ENCODE assay signal across 8 cellular contexts in genomic region chr6:136921936-136922679, GRCh38. TPM values are rescaled to one million over a fixed set of nuclear protein-coding genes. Genes with fewer than 3 reads are reported as not detected.
DNase-seq lines count a peak whose midpoint lies in the region; ATAC-seq, FAIRE-seq and TF ChIP-seq lines count a peak whose summit lies in the region.

SLC35D3 (plus strand) TSS chr6:136922301; CDS start chr6:136922429, 128 bp downstream.

- no peak within 1 kb of the TSS for H4K5ac ChIP-seq in IMR-90 (ENCODE audit: low read depth, low read length)

- H3K36me3 Mint-ChIP-seq in activated CD8-positive, alpha-beta T cell treated with anti-CD3 and anti-CD28 coated beads, Interleukin-2, amount 10 ng/mL, durations not matched to agents 7 days and 5 days (ENCODE audit: low read depth) = no peaks in the 10 kb centered on the region

- H3K4me1 ChIP-seq in IMR-90 (ENCODE audit: control insufficient read depth, insufficient read depth, low read length) = no peaks in the 10 kb centered on the region; the same call in 1 of the 2 replicates
- H3K4me1 ChIP-seq in neutrophil (ENCODE audit: control insufficient read depth in 1 of 2, insufficient read depth in 1 of 2, low read depth in 1 of 2, low read length in 1 of 2) = peaks cover 33 to 42% of the 10 kb centered on the region in 2 experiments

- H3K9me3 ChIP-seq in IMR-90 (ENCODE audit: control insufficient read depth, insufficient read depth, low read length) (no peaks in the 10 kb centered on the region), neutrophil (no peaks in the 10 kb centered on the region)

- no peak within 1 kb of the TSS for H3K23ac ChIP-seq in IMR-90 (ENCODE audit: low read depth, low read length)

- H3K36me3 ChIP-seq in IMR-90 (ENCODE audit: control insufficient read depth, insufficient read depth, low read length) (no peaks in the 10 kb centered on the region), neutrophil (no peaks in the 10 kb centered on the region)

- dilution Hi-C loops in IMR-90 (cut with HindIII; ENCODE audit: low sequenced_read_pairs, unreplicated experiment) = no loop called here

- no TSS peak for BruUV-seq in IMR-90 (replicated peaks; lab: Mats Ljungman, UMichigan)

- no peak within 1 kb of the TSS for H3K27ac Mint-ChIP-seq in activated CD8-positive, alpha-beta T cell treated with anti-CD3 and anti-CD28 coated beads, Interleukin-2, amount 10 ng/mL, durations not matched to agents 7 days and 5 days

- peaks cover 28% of the 10 kb centered on the region for H3K4me1 Mint-ChIP-seq in activated CD8-positive, alpha-beta T cell treated with anti-CD3 and anti-CD28 coated beads, Interleukin-2, amount 10 ng/mL, durations not matched to agents 7 days and 5 days (ENCODE audit: low read depth)

- H3K27me3 ChIP-seq in IMR-90 (ENCODE audit: control insufficient read depth, insufficient read depth, low read length) (peaks cover 48% of the 10 kb centered on the region), neutrophil (peaks cover 97% of the 10 kb centered on the region)

- no peak within 1 kb of the TSS for H4K91ac ChIP-seq in IMR-90 (ENCODE audit: insufficient read depth, low read depth, low read length)

- POLR2A ChIA-PET in IMR-90 (lab: Charles Lee; ENCODE audit: unreplicated experiment) = interaction anchor here (0.6 kb wide), 1 partner anchor 15 kb away, joined by 5 read pairs; no protein-coding TSS in a partner anchor
- POLR2A ChIA-PET in activated CD8-positive, alpha-beta T cell treated with anti-CD3 and anti-CD28 coated beads, Interleukin-2, amount 10 ng/mL, durations not matched to agents 7 days and 5 days (lab: Charles Lee) = interaction anchor here (0.9 kb wide), 1 partner anchor 99 kb away, joined by 3 read pairs; the partner anchor contains the start of gene PEX7

- no peaks in the 10 kb centered on the region for H3K9me3 Mint-ChIP-seq in activated CD8-positive, alpha-beta T cell treated with anti-CD3 and anti-CD28 coated beads, Interleukin-2, amount 10 ng/mL, durations not matched to agents 7 days and 5 days (ENCODE audit: insufficient read depth)

- no peak within 1 kb of the TSS for H3K14ac ChIP-seq in IMR-90 (replicated peaks; ENCODE audit: low read depth, low read length)

- H3K27me3 Mint-ChIP-seq in activated CD8-positive, alpha-beta T cell treated with anti-CD3 and anti-CD28 coated beads, Interleukin-2, amount 10 ng/mL, durations not matched to agents 7 days and 5 days (ENCODE audit: low read depth) = peaks cover 64% of the 10 kb centered on the region

- H4K8ac ChIP-seq in IMR-90 (ENCODE audit: low read depth in 2 of 2, low read length in 2 of 2) = no peak within 1 kb of the TSS

- WGBS in IMR-90 (ENCODE audit: extremely low coverage in 2 of 2, insufficient read length in 1 of 2), 2 experiments = 2% methylated on average over 53 of the region's 86 CpGs; no CpG with 5 or more reads in 1 of the 2 experiments

- H3K79me1 ChIP-seq in IMR-90 (ENCODE audit: low read depth in 1 of 2, low read length in 2 of 2) = no peaks in the 10 kb centered on the region

- no peak for TF ChIP-seq POLR2A in IMR-90 (IDR thresholded peaks at IDR 0.05; ENCODE audit: low read depth, low read length)

- H2BK15ac ChIP-seq in IMR-90 (ENCODE audit: low read depth, low read length) = no peak within 1 kb of the TSS

- no peak within 1 kb of the TSS for H3K18ac ChIP-seq in IMR-90 (ENCODE audit: low read depth, low read length)

- no peaks in the 10 kb centered on the region for H4K20me1 ChIP-seq in IMR-90 (ENCODE audit: insufficient read depth, low read length)

- H3K9me1 ChIP-seq in IMR-90 (ENCODE audit: insufficient read depth, low read length) = no peaks in the 10 kb centered on the region

- no peak within 1 kb of the TSS for H2AK9ac ChIP-seq in IMR-90 (replicated peaks; ENCODE audit: low read depth, low read length, poor library complexity)

- H2BK20ac ChIP-seq in IMR-90 (ENCODE audit: low read depth, low read length) = no peak within 1 kb of the TSS

- H3K9ac ChIP-seq in IMR-90 (ENCODE audit: low read depth, low read length) = no peak within 1 kb of the TSS

- TF ChIP-seq RAD21 in IMR-90 (IDR thresholded peaks at IDR 0.05; ENCODE audit: low read length) = no peak

- no peak for FAIRE-seq in frontal cortex (lab: Jason Lieb, UNC)

- in situ Hi-C loops in IMR-90 (cut with MboI; ENCODE audit: low sequenced_read_pairs) = no loop called here

- peak; percentile 14 for DNase-seq in DMS53 treated with DMSO at 0.1 percent for 48 hours (lab: John Stamatoyannopoulos, UW; ENCODE audit: unreplicated experiment)
- DNase-seq in IMR-90 = no peak
- peak; percentile 42 for DNase-seq in activated CD8-positive, alpha-beta T cell treated with anti-CD3 and anti-CD28 coated beads, Interleukin-2, amount 10 ng/mL, durations not matched to agents 7 days and 5 days
- DNase-seq in frontal cortex (ENCODE audit: low spot score in 2 of 2) = peak; percentile 43 to 57
- DNase-seq in NCI-H524 treated with DMSO at 0.1 percent for 48 hours (lab: John Stamatoyannopoulos, UW) = no peak
- no peak for DNase-seq in C1 segment of cervical spinal cord (lab: John Stamatoyannopoulos, UW)
- DNase-seq in activated effector memory CD4-positive, alpha-beta T cell treated with Interleukin-2 at 50 U/mL for 16 hours = no peak

- TF ChIP-seq CTCF in IMR-90 (conservative IDR thresholded peaks at IDR 0.05; ENCODE audit: low read depth, low read length) (no peak), neutrophil (IDR thresholded peaks at IDR 0.05) (no peak)

- H3K4me3 ChIP-seq in IMR-90 (ENCODE audit: insufficient read depth, low read depth, low read length) (peak within 1 kb of the TSS; percentile 46), neutrophil (ENCODE audit: low read depth in 1 of 2, low read length in 1 of 2) (peak within 1 kb of the TSS; percentile 46 to 65)

- intact Hi-C loops in IMR-90 (cut with micrococcal nuclease) = no loop called here

- peak within 1 kb of the TSS; percentile 65 for H3K4me3 Mint-ChIP-seq in activated CD8-positive, alpha-beta T cell treated with anti-CD3 and anti-CD28 coated beads, Interleukin-2, amount 10 ng/mL, durations not matched to agents 7 days and 5 days

- H3K56ac ChIP-seq in IMR-90 (ENCODE audit: extremely low read depth, insufficient read depth, low read length) = no peak within 1 kb of the TSS

- peak; percentile 59 for ATAC-seq in IMR-90 (ENCODE audit: low read depth)
- ATAC-seq in activated CD8-positive, alpha-beta T cell treated with anti-CD3 and anti-CD28 coated beads, Interleukin-2, amount 10 ng/mL, durations not matched to agents 7 days and 5 days = peak; percentile 47

- H2AFZ ChIP-seq in IMR-90 (replicated peaks; ENCODE audit: low read length, poor library complexity) = peak within 1 kb of the TSS; percentile 86

- H2BK5ac ChIP-seq in IMR-90 (ENCODE audit: low read depth, low read length, poor library complexity, severe bottlenecking) = no peak within 1 kb of the TSS

- no peak within 1 kb of the TSS for H3K4ac ChIP-seq in IMR-90 (ENCODE audit: low read depth, low read length)

- CTCF ChIA-PET in IMR-90 (lab: Yijun Ruan, JAX) = interaction anchor here (0.6 to 1.0 kb wide), 2 partner anchors 55 to 85 kb away, joined by 3 read pairs; no protein-coding TSS in a partner anchor
- CTCF ChIA-PET in activated CD8-positive, alpha-beta T cell treated with anti-CD3 and anti-CD28 coated beads, Interleukin-2, amount 10 ng/mL, durations not matched to agents 7 days and 5 days (lab: Charles Lee) = interaction anchor here (0.9 kb wide), 1 partner anchor 130 kb away, joined by 3 read pairs; the partner anchor contains the start of gene MAP3K5

- H3K27ac ChIP-seq in IMR-90 (ENCODE audit: insufficient read depth, low read length) (no peak within 1 kb of the TSS), neutrophil (no peak within 1 kb of the TSS)

- H2AK5ac ChIP-seq in IMR-90 (ENCODE audit: low read depth, low read length) = no peak within 1 kb of the TSS

- H2BK120ac ChIP-seq in IMR-90 (ENCODE audit: low read depth, low read length) = no peak within 1 kb of the TSS

- peak within 1 kb of the TSS; percentile 97 for H3K4me2 ChIP-seq in IMR-90 (ENCODE audit: low read depth, low read length)

TF ChIP-seq in IMR-90, 13 proteins besides CTCF, POLR2A, EP300 and RAD21:
- no peak for TF ChIP-seq RCOR1 (IDR thresholded peaks at IDR 0.05; ENCODE audit: insufficient replicate concordance, low read length)
- TF ChIP-seq USF2 (IDR thresholded peaks at IDR 0.05; ENCODE audit: low read depth, low read length) = no peak
- TF ChIP-seq RFX5 (IDR thresholded peaks at IDR 0.05; ENCODE audit: low read depth, low read length) = no peak
TF ChIP-seq in IMR-90: peak in this region for 0.

RNA-seq across cellular contexts. Expression of gene SLC35D3, which starts in this region (rescaled TPM):
- total RNA-seq in IMR-90 (2012; rRNA removed) (not detected in 2 replicates), frontal cortex (0.82 TPM)
- not detected in 2 replicates for polyA plus RNA-seq in IMR-90 (2012; rRNA removed)
- polyA plus RNA-seq in IMR-90 (2012; cell fraction: cytosol; rRNA removed) = not detected in 2 replicates
- 0.04 TPM in 1 of 2 replicates, not detected in the other for polyA plus RNA-seq in IMR-90 (2012; cell fraction: nucleus; rRNA removed; ENCODE audit: low replicate concordance)
- total RNA-seq in activated CD8-positive, alpha-beta T cell treated with anti-CD3 and anti-CD28 coated beads, Interleukin-2, amount 10 ng/mL, durations not matched to agents 7 days and 5 days = not detected

Comparison
In these comparisons a context has a peak if more than half of its experiments do, and no peak if none do; other contexts are left out.
1. Peak in ATAC-seq, H3K4me3 ChIP-seq and H3K4me2 ChIP-seq in IMR-90; RNA of the gene not detected or under 1 TPM.
2. Peak in DNase-seq and ATAC-seq in activated CD8-positive, alpha-beta T cell treated with anti-CD3 and anti-CD28 coated beads, Interleukin-2, amount 10 ng/mL, durations not matched to agents 7 days and 5 days; RNA of the gene not detected or under 1 TPM.
3. Peak in DNase-seq in frontal cortex; RNA of the gene not detected or under 1 TPM.